Comparison of ENCODE assay signal across 8 cellular contexts in genomic region chr14:92783813-92784431, GRCh38. TPM values are rescaled to one million over a fixed set of nuclear protein-coding genes. Genes with fewer than 3 reads are reported as not detected.
A peak's percentile ranks its signal among the peaks of the same experiment; 100 is the strongest.
DNase-seq lines count a peak whose midpoint lies in the region; ATAC-seq, FAIRE-seq and TF ChIP-seq lines count a peak whose summit lies in the region.

No MANE protein-coding gene starts in this region.

- peak; percentile 77 for FAIRE-seq in D721Med (lab: Jason Lieb, UNC)

- H3K27me3 Mint-ChIP-seq in effector memory CD8-positive, alpha-beta T cell: no peaks in the 10 kb centered on the region
- H3K27me3 Mint-ChIP-seq in mesothelial cell of epicardium (ENCODE audit: low read depth): no peaks in the 10 kb centered on the region

- intact Hi-C loops in posterior vena cava (cut with DNase I): loop anchor here (5.0 to 10.0 kb wide), 3 partner anchors 69 to 99 kb away; no protein-coding TSS in a partner anchor

- no peaks in the 10 kb centered on the region for H3K9me3 Mint-ChIP-seq in effector memory CD8-positive, alpha-beta T cell
- H3K9me3 Mint-ChIP-seq in mesothelial cell of epicardium: peaks cover 3% of the 10 kb centered on the region

- peak; percentile 60 for ATAC-seq in GM21390 (IDR thresholded peaks at IDR 0.05; ENCODE audit: unreplicated experiment)
- peak; percentile 79 for ATAC-seq in effector memory CD8-positive, alpha-beta T cell (replicated peaks)
- ATAC-seq in GM21528 (IDR thresholded peaks at IDR 0.05; ENCODE audit: low FRiP score, unreplicated experiment): no peak

- TF ChIP-seq CTCF in D721Med (IDR thresholded peaks at IDR 0.05; ENCODE audit: insufficient read depth, missing control alignments) (peak; percentile 87), mesothelial cell of epicardium (IDR thresholded peaks at IDR 0.05; ENCODE audit: unreplicated experiment) (peak; percentile 44)

- in situ Hi-C loops in SK-MEL-5 (cut with HindIII; ENCODE audit: low pct_unique_long_range_greater_than_20kb, low sequenced_read_pairs): no loop called here

- DNase-seq in D721Med (ENCODE audit: insufficient read length, low spot score) (peak; percentile 32), NCI-H1105 (lab: John Stamatoyannopoulos, UW) (peak; percentile 40), SK-MEL-5 (ENCODE audit: low read depth, low spot score) (peak; percentile 79), mesothelial cell of epicardium (ENCODE audit: low spot score in 2 of 2, unreplicated experiment in 2 of 2) (no peak), posterior vena cava (ENCODE audit: low spot score) (no peak)
- peak; percentile 18 to 38 (median 28) for DNase-seq in effector memory CD8-positive, alpha-beta T cell

- no peaks in the 10 kb centered on the region for H3K36me3 Mint-ChIP-seq in effector memory CD8-positive, alpha-beta T cell (ENCODE audit: insufficient read depth)
- H3K36me3 Mint-ChIP-seq in mesothelial cell of epicardium: no peaks in the 10 kb centered on the region

- H3K4me1 Mint-ChIP-seq in effector memory CD8-positive, alpha-beta T cell (ENCODE audit: low read depth in 2 of 2): no peaks in the 10 kb centered on the region
- no peaks in the 10 kb centered on the region for H3K4me1 Mint-ChIP-seq in mesothelial cell of epicardium

- no peak overlapping the region for H3K4me3 Mint-ChIP-seq in effector memory CD8-positive, alpha-beta T cell
- H3K4me3 Mint-ChIP-seq in mesothelial cell of epicardium: no peak overlapping the region

- H3K27ac Mint-ChIP-seq in effector memory CD8-positive, alpha-beta T cell: no peak overlapping the region
- no peak overlapping the region for H3K27ac Mint-ChIP-seq in mesothelial cell of epicardium

RNA-seq across cellular contexts. Expression of gene GOLGA5, which starts 10.2 kb away (rescaled TPM):
- 34.8 and 40.7 TPM in 2 replicates for total RNA-seq in SK-MEL-5 (2014; rRNA removed; shearing (Covaris generic))
- polyA plus RNA-seq in SK-MEL-5 (2015; cell fraction: cytosol; rRNA removed): 30.5 and 37.7 TPM in 2 replicates
- 16.6 and 27.2 TPM in 2 replicates for polyA plus RNA-seq in SK-MEL-5 (2015; cell fraction: nucleus; rRNA removed)
- total RNA-seq in mesothelial cell of epicardium (32.3 to 36.3 TPM (median 34.0 TPM) in 3 replicates), posterior vena cava (10 to 100 TPM; 39.4 to 42.9 TPM)

RNA-seq across cellular contexts. Expression of gene LGMN, which starts 35.5 kb away (rescaled TPM):
- total RNA-seq in SK-MEL-5 (2014; rRNA removed; shearing (Covaris generic)): 94.2 and 105 TPM in 2 replicates
- polyA plus RNA-seq in SK-MEL-5 (2015; cell fraction: cytosol; rRNA removed): 134 and 153 TPM in 2 replicates
- polyA plus RNA-seq in SK-MEL-5 (2015; cell fraction: nucleus; rRNA removed): 33.0 and 34.1 TPM in 2 replicates
- 52.2 to 54.2 TPM (median 52.5 TPM) in 3 replicates for total RNA-seq in mesothelial cell of epicardium
- total RNA-seq in posterior vena cava: 100 to 1,000 TPM in 1 of 2 donors, 10 to 100 TPM in 1; 71.1 to 105 TPM

Comparison
In these comparisons a context has a peak if more than half of its experiments do, and no peak if none do; other contexts are left out.
1. DNase-seq: peak in D721Med (single experiment), NCI-H1105 (single experiment), SK-MEL-5 (single experiment) and effector memory CD8-positive, alpha-beta T cell (3 of 3); none in mesothelial cell of epicardium (0 of 2) and posterior vena cava (single experiment).